In the genomic region with DNA sequence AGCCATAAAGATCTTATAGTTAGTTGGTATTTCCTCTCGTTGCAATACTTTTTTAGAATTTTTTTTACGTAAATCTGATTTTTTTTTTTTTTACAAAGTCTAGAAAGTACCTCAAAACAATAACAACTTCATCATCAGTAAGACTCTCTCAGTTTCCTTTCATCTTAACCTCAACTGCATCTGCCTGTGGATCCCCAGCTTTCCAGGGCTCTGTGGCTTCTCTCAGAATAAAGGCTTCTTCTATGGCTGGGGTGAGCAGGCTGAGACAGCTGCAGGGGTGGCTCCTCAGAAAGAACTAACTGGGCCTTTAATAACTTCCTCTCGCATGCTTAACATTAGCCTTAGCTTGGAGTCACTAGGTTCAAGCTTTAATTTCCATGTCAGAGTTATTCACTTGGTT, we compare ENCODE assay signal across 13 cellular contexts. TPM values are rescaled to one million over a fixed set of nuclear protein-coding genes. Genes with fewer than 3 reads are reported as not detected.
A peak's percentile ranks its signal among the peaks of the same experiment; 100 is the strongest.
DNase-seq lines count a peak whose midpoint lies in the region; ATAC-seq lines count a peak whose summit lies in the region.
"Had no signal": no experiment of that assay in that cellular context is flagged by ENCODE, and none has a peak within 500 bp of the region (broad histone marks: within the 10 kb centered on the region; RNA-seq: fewer than 3 reads in every experiment).

No MANE protein-coding gene starts in this region.

- peaks cover 52 to 63% of the 10 kb centered on the region in 2 donors for H3K36me3 Mint-ChIP-seq in CD4-positive, alpha-beta memory T cell
- H3K36me3 Mint-ChIP-seq in activated CD4-positive, alpha-beta T cell treated with anti-CD3 and anti-CD28 coated beads, Interleukin-2, amount 10 ng/mL, durations not matched to agents 7 days and 5 days (ENCODE audit: low read depth), result peaks cover 88% of the 10 kb centered on the region
- peaks cover 23% of the 10 kb centered on the region for H3K36me3 Mint-ChIP-seq in activated naive CD8-positive, alpha-beta T cell

- peak overlapping the region; percentile 87 to 100 (median 95) for H3K27ac Mint-ChIP-seq in CD4-positive, alpha-beta memory T cell
- peak overlapping the region; percentile 87 for H3K27ac Mint-ChIP-seq in activated CD4-positive, alpha-beta T cell treated with anti-CD3 and anti-CD28 coated beads, Interleukin-2, amount 10 ng/mL, durations not matched to agents 7 days and 5 days
- peak overlapping the region; percentile 96 for H3K27ac Mint-ChIP-seq in activated naive CD8-positive, alpha-beta T cell

- no peak for ATAC-seq in HG02759 (IDR thresholded peaks at IDR 0.05; ENCODE audit: unreplicated experiment)
- ATAC-seq in HG03095 (IDR thresholded peaks at IDR 0.05; ENCODE audit: unreplicated experiment), result no peak
- ATAC-seq: pancreas had no signal

- DNase-seq in CD4-positive, alpha-beta memory T cell, result peak; percentile 72 to 89 (median 80)
- peak; percentile 52 for DNase-seq in activated CD4-positive, alpha-beta T cell treated with anti-CD3 and anti-CD28 coated beads, Interleukin-2, amount 10 ng/mL, durations not matched to agents 7 days and 5 days
- peak; percentile 20 for DNase-seq in stimulated activated CD4-positive, alpha-beta T cell treated with anti-CD3 and anti-CD28 coated beads, Interleukin-12 subunit alpha, Interleukin-12 subunit beta, amount 100 ng/mL, for 4 hours
- DNase-seq in HuH-7 (ENCODE audit: low spot score), result no peak
- no peak for DNase-seq in T1000 (lab: John Stamatoyannopoulos, UW)
- DNase-seq: brain microvascular endothelial cell, HCEC 1CT, kidney glomerular epithelial cell, NCI-H524 treated with DMSO at 0.1 percent for 48 hours, pancreas had no signal

- H3K9me3 Mint-ChIP-seq in CD4-positive, alpha-beta memory T cell, result peaks cover 0 to 27% (median 3%) of the 10 kb centered on the region in 8 donors
- peaks cover 47% of the 10 kb centered on the region for H3K9me3 Mint-ChIP-seq in activated CD4-positive, alpha-beta T cell treated with anti-CD3 and anti-CD28 coated beads, Interleukin-2, amount 10 ng/mL, durations not matched to agents 7 days and 5 days
- no peaks in the 10 kb centered on the region for H3K9me3 Mint-ChIP-seq in activated naive CD8-positive, alpha-beta T cell (ENCODE audit: low read depth)

- no peaks in the 10 kb centered on the region for H3K9me3 ChIP-seq in CD4-positive, alpha-beta memory T cell (ENCODE audit: control insufficient read depth in 1 of 2, low read length in 2 of 2)
- H3K9me3 ChIP-seq: pancreas had no signal

- CTCF ChIA-PET in CD4-positive, alpha-beta memory T cell (lab: Charles Lee; ENCODE audit: partially characterized antibody), result interaction anchor here (0.7 kb wide), 1 partner anchor 38 kb away, joined by 3 read pairs; no protein-coding TSS in a partner anchor
- CTCF ChIA-PET in activated CD4-positive, alpha-beta T cell treated with anti-CD3 and anti-CD28 coated beads, Interleukin-2, amount 10 ng/mL, durations not matched to agents 7 days and 5 days (lab: Charles Lee), result no interaction called here

- H3K4me3 ChIP-seq in CD4-positive, alpha-beta memory T cell (ENCODE audit: low read length in 2 of 2), result no peak overlapping the region
- H3K4me3 ChIP-seq: pancreas had no signal

- peak overlapping the region; percentile 55 to 84 (median 76) for H3K4me3 Mint-ChIP-seq in CD4-positive, alpha-beta memory T cell
- H3K4me3 Mint-ChIP-seq in activated CD4-positive, alpha-beta T cell treated with anti-CD3 and anti-CD28 coated beads, Interleukin-2, amount 10 ng/mL, durations not matched to agents 7 days and 5 days, result peak overlapping the region; percentile 32
- H3K4me3 Mint-ChIP-seq in activated naive CD8-positive, alpha-beta T cell, result peak overlapping the region; percentile 74

- POLR2A ChIA-PET in CD4-positive, alpha-beta memory T cell (lab: Charles Lee; ENCODE audit: partially characterized antibody), result interaction anchor here (0.6 to 1.5 kb wide), 9 partner anchors 28 to 153 kb away, joined by 3 to 9 read pairs (median 4); partner anchors contain the start of genes ZNF101, ZNF253 and ZNF93
- POLR2A ChIA-PET in activated CD4-positive, alpha-beta T cell treated with anti-CD3 and anti-CD28 coated beads, Interleukin-2, amount 10 ng/mL, durations not matched to agents 7 days and 5 days (lab: Charles Lee), result no interaction called here

- no peaks in the 10 kb centered on the region for H3K27me3 ChIP-seq in CD4-positive, alpha-beta memory T cell (ENCODE audit: insufficient read depth, low read length)
- H3K27me3 ChIP-seq: brain microvascular endothelial cell, pancreas had no signal

- H3K27ac ChIP-seq in CD4-positive, alpha-beta memory T cell (ENCODE audit: low read depth, low read length), result peak overlapping the region; percentile 53
- H3K27ac ChIP-seq: brain microvascular endothelial cell, pancreas had no signal

- intact Hi-C loops in CD4-positive, alpha-beta memory T cell (cut with micrococcal nuclease), result no loop called here

- H3K36me3 ChIP-seq in CD4-positive, alpha-beta memory T cell (ENCODE audit: insufficient read depth, low read length), result no peaks in the 10 kb centered on the region

- peaks cover 57% of the 10 kb centered on the region for H3K4me1 ChIP-seq in CD4-positive, alpha-beta memory T cell (ENCODE audit: insufficient read depth, low read length)

- peaks cover 29 to 79% (median 58%) of the 10 kb centered on the region in 4 donors for H3K4me1 Mint-ChIP-seq in CD4-positive, alpha-beta memory T cell
- H3K4me1 Mint-ChIP-seq in activated CD4-positive, alpha-beta T cell treated with anti-CD3 and anti-CD28 coated beads, Interleukin-2, amount 10 ng/mL, durations not matched to agents 7 days and 5 days, result peaks cover 43% of the 10 kb centered on the region
- H3K4me1 Mint-ChIP-seq in activated naive CD8-positive, alpha-beta T cell (ENCODE audit: low read depth), result peaks cover 63% of the 10 kb centered on the region

- no peaks in the 10 kb centered on the region for H3K27me3 Mint-ChIP-seq in CD4-positive, alpha-beta memory T cell
- H3K27me3 Mint-ChIP-seq in activated CD4-positive, alpha-beta T cell treated with anti-CD3 and anti-CD28 coated beads, Interleukin-2, amount 10 ng/mL, durations not matched to agents 7 days and 5 days, result no peaks in the 10 kb centered on the region
- H3K27me3 Mint-ChIP-seq in activated naive CD8-positive, alpha-beta T cell, result no peaks in the 10 kb centered on the region

RNA-seq across cellular contexts. Expression of gene ZNF506, which starts 4.2 kb away (rescaled TPM):
- 10 to 100 TPM; 76.4 to 80.5 TPM for total RNA-seq in CD4-positive, alpha-beta memory T cell
- polyA plus RNA-seq in CD4-positive, alpha-beta memory T cell, result 10 to 100 TPM in 1 of 2 donors, 1 to 10 TPM in 1; 9.6 to 29.2 TPM
- 10 to 100 TPM; 23.0 to 26.7 TPM for total RNA-seq in activated CD4-positive, alpha-beta T cell treated with anti-CD3 and anti-CD28 coated beads, Interleukin-2, amount 10 ng/mL, durations not matched to agents 7 days and 5 days

RNA-seq across cellular contexts. Expression of gene ZNF253, which starts 48.3 kb away (rescaled TPM):
- total RNA-seq in CD4-positive, alpha-beta memory T cell, result 10 to 100 TPM; 23.8 to 25.8 TPM
- 1 to 10 TPM; 5.5 to 8.8 TPM for polyA plus RNA-seq in CD4-positive, alpha-beta memory T cell
- total RNA-seq in activated CD4-positive, alpha-beta T cell treated with anti-CD3 and anti-CD28 coated beads, Interleukin-2, amount 10 ng/mL, durations not matched to agents 7 days and 5 days, result 10 to 100 TPM; 19.8 to 22.5 TPM

Comparison
In these comparisons a context has a peak if more than half of its experiments do, and no peak if none do; other contexts are left out.
1. DNase-seq: peak in CD4-positive, alpha-beta memory T cell (5 of 5), activated CD4-positive, alpha-beta T cell treated with anti-CD3 and anti-CD28 coated beads, Interleukin-2, amount 10 ng/mL, durations not matched to agents 7 days and 5 days (single experiment) and stimulated activated CD4-positive, alpha-beta T cell treated with anti-CD3 and anti-CD28 coated beads, Interleukin-12 subunit alpha, Interleukin-12 subunit beta, amount 100 ng/mL, for 4 hours (single experiment); none in HuH-7 (single experiment) and T1000 (single experiment).
2. Peak in every context shown above with its lines, with median percentiles within 50 percentile points of each other: H3K27ac Mint-ChIP-seq and H3K4me3 Mint-ChIP-seq.